ENCODE assay signal across 21 cellular contexts in the genomic region with DNA sequence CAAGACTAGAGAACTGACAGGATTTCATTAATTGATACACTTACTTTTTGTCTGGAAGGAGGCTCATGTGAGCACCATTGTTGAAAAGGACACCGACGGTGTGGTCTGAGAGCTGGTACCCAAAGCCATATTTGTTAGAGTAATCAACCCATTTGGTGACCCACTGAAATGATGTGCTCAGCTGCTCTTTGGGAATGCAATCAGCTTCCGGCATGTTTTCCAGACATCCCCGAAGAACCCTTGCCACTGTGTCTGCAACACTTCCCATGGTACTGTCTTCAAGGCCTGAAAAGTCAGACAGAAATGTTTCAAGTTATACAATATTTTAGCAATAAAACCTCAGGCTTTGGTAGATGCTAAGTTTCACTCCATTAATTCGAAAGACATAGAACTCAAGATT. TPM values are rescaled to one million over a fixed set of nuclear protein-coding genes. Genes with fewer than 3 reads are reported as not detected.
DNase-seq lines count a peak whose midpoint lies in the region; ATAC-seq, FAIRE-seq and TF ChIP-seq lines count a peak whose summit lies in the region.
"Had no signal": no experiment of that assay in that cellular context is flagged by ENCODE, and none has a peak within 500 bp of the region (broad histone marks: within the 10 kb centered on the region; RNA-seq: fewer than 3 reads in every experiment).

No MANE protein-coding gene starts in this region.

- peak overlapping the region; percentile 88 for H3K27ac Mint-ChIP-seq in astrocyte (ENCODE audit: unreplicated experiment)
- H3K27ac Mint-ChIP-seq: activated T-cell treated with anti-CD3 and anti-CD28 coated beads, Interleukin-2, amount 50 U/mL, for 72 hours; stimulated activated naive B cell treated with anti-CD40 and anti-IgM and Interleukin-4, amounts not matched to agents 10 μg/mL and 1 μg/mL and 100 μg/mL, for 72 hours; T-helper 2 cell treated with Interferon-gamma antibody and Interleukin-4, amounts not matched to agents 5 μg/mL and 100 μg/mL, for 36 hours had no signal

- in situ Hi-C loops in GM23248 (cut with MboI) = loop anchor here (5.0 to 25.0 kb wide), 3 partner anchors 568 to 1543 kb away; a partner anchor contains a TSS

- H3K27ac ChIP-seq in GM23248 (no peak overlapping the region), astrocyte (ENCODE audit: low read depth, low read length) (peak overlapping the region; percentile 94), fibroblast of lung (ENCODE audit: insufficient read depth, low read length) (no peak overlapping the region), osteoblast (ENCODE audit: low read depth, low read length) (peak overlapping the region; percentile 87)
- H3K27ac ChIP-seq: prostate gland had no signal

- H4K20me1 ChIP-seq in GM23248 (ENCODE audit: insufficient read depth) = no peaks in the 10 kb centered on the region; the same call in 1 of the 2 replicates
- H4K20me1 ChIP-seq in astrocyte (ENCODE audit: insufficient read depth, low read length) = peaks cover 73% of the 10 kb centered on the region
- no peaks in the 10 kb centered on the region for H4K20me1 ChIP-seq in fibroblast of lung (ENCODE audit: control insufficient read depth, extremely low read depth, insufficient read depth, low read length)
- peaks cover 47% of the 10 kb centered on the region for H4K20me1 ChIP-seq in osteoblast (ENCODE audit: insufficient read depth, low read length)

- H3K9ac ChIP-seq in GM23248 = no peak overlapping the region
- H3K9ac ChIP-seq in astrocyte (ENCODE audit: low read length) = peak overlapping the region; percentile 99
- H3K9ac ChIP-seq in fibroblast of lung (ENCODE audit: insufficient read depth, low read length) = no peak overlapping the region

- H3K27me3 ChIP-seq in GM23248 (replicated peaks; ENCODE audit: insufficient read depth) = no peaks in the 10 kb centered on the region
- no peaks in the 10 kb centered on the region for H3K27me3 ChIP-seq in astrocyte (ENCODE audit: insufficient read depth, low read length)
- H3K27me3 ChIP-seq in fibroblast of lung (ENCODE audit: control insufficient read depth, insufficient read depth, low read length) = no peaks in the 10 kb centered on the region
- H3K27me3 ChIP-seq in osteoblast (ENCODE audit: insufficient read depth, low read length) = no peaks in the 10 kb centered on the region

- H3K79me2 ChIP-seq in GM23248 (ENCODE audit: insufficient read depth) (peaks cover 33% of the 10 kb centered on the region), astrocyte (ENCODE audit: insufficient read depth, low read length) (peaks cover 72% of the 10 kb centered on the region), fibroblast of lung (ENCODE audit: control insufficient read depth, insufficient read depth, low read length) (peaks cover 31% of the 10 kb centered on the region), osteoblast (ENCODE audit: insufficient read depth, low read length) (peaks cover 45% of the 10 kb centered on the region)

- H3K9me3 ChIP-seq in GM23248 (ENCODE audit: low read depth) (no peaks in the 10 kb centered on the region), astrocyte (ENCODE audit: insufficient read depth, low read depth, low read length) (no peaks in the 10 kb centered on the region), fibroblast of lung (ENCODE audit: control insufficient read depth, insufficient read depth, low read depth, low read length) (no peaks in the 10 kb centered on the region), osteoblast (ENCODE audit: low read depth, low read length) (no peaks in the 10 kb centered on the region)
- H3K9me3 ChIP-seq: prostate gland had no signal

- H3K27me3 Mint-ChIP-seq in astrocyte (ENCODE audit: low read depth, unreplicated experiment) = no peaks in the 10 kb centered on the region
- H3K27me3 Mint-ChIP-seq: stimulated activated naive B cell treated with anti-CD40 and anti-IgM and Interleukin-4, amounts not matched to agents 10 μg/mL and 1 μg/mL and 100 μg/mL, for 72 hours had no signal

- H3K4me2 ChIP-seq in GM23248 (ENCODE audit: unreplicated experiment) = no peak overlapping the region
- H3K4me2 ChIP-seq in astrocyte (ENCODE audit: low read length) = peak overlapping the region; percentile 90
- peak overlapping the region; percentile 41 for H3K4me2 ChIP-seq in fibroblast of lung (ENCODE audit: extremely low read depth, insufficient read depth, low read length)
- peak overlapping the region; percentile 75 for H3K4me2 ChIP-seq in osteoblast (ENCODE audit: insufficient read depth, low read length)

- H3K9me3 Mint-ChIP-seq in astrocyte (ENCODE audit: unreplicated experiment) = peaks cover 2% of the 10 kb centered on the region
- H3K9me3 Mint-ChIP-seq: activated T-cell treated with anti-CD3 and anti-CD28 coated beads, Interleukin-2, amount 50 U/mL, for 72 hours; stimulated activated naive B cell treated with anti-CD40 and anti-IgM and Interleukin-4, amounts not matched to agents 10 μg/mL and 1 μg/mL and 100 μg/mL, for 72 hours; T-helper 2 cell treated with Interferon-gamma antibody and Interleukin-4, amounts not matched to agents 5 μg/mL and 100 μg/mL, for 36 hours had no signal

- DNase-seq in GM23248 (no peak), astrocyte (ENCODE audit: low read depth) (no peak), fibroblast of lung (ENCODE audit: low read depth in 2 of 2) (no peak), osteoblast (ENCODE audit: insufficient read length, low spot score, missing footprints) (no peak), amniotic stem cell (lab: John Stamatoyannopoulos, UW) (no peak)
- DNase-seq: activated CD4-positive, alpha-beta T cell treated with anti-CD3 and anti-CD28 coated beads for 4 hours; activated T-cell treated with anti-CD3 and anti-CD28 coated beads, Interleukin-2, amount 50 U/mL, for 72 hours; amygdala; DMS79 treated with DMSO at 0.1 percent for 48 hours; KBM-7; midbrain; NCI-H526 treated with DMSO at 0.1 percent for 48 hours; RPMI8226; stimulated activated naive B cell treated with anti-CD40 and anti-IgM and Interleukin-4, amounts not matched to agents 10 μg/mL and 1 μg/mL and 100 μg/mL, for 72 hours had no signal

- H2AFZ ChIP-seq in GM23248 (no peak overlapping the region), astrocyte (ENCODE audit: low read depth, low read length) (no peak overlapping the region), fibroblast of lung (ENCODE audit: low read length) (no peak overlapping the region), osteoblast (ENCODE audit: low read length) (no peak overlapping the region)

- peaks cover 62% of the 10 kb centered on the region for H3K36me3 ChIP-seq in GM23248 (ENCODE audit: low read depth)
- H3K36me3 ChIP-seq in astrocyte (ENCODE audit: insufficient read depth, low read length) = peaks cover 61% of the 10 kb centered on the region
- H3K36me3 ChIP-seq in fibroblast of lung (ENCODE audit: control insufficient read depth, insufficient read depth, low read length) = peaks cover 13% of the 10 kb centered on the region
- peaks cover 65% of the 10 kb centered on the region for H3K36me3 ChIP-seq in osteoblast (ENCODE audit: insufficient read depth, low read length)
- H3K36me3 ChIP-seq: prostate gland had no signal

- H3K36me3 Mint-ChIP-seq in astrocyte (ENCODE audit: low read depth, unreplicated experiment) = peaks cover 47% of the 10 kb centered on the region

- H3K4me3 ChIP-seq in GM23248 (peak overlapping the region; percentile 98; the same call in 1 of the 2 replicates), astrocyte (ENCODE audit: insufficient read depth, low read depth, low read length) (peak overlapping the region; percentile 97), fibroblast of lung (replicated peaks in 1 of 4; ENCODE audit: control extremely low read depth in 1 of 4, insufficient read depth in 1 of 4, low read depth in 3 of 4, low read length in 4 of 4) (peak overlapping the region in 2 of 4 experiments; percentile 79 to 89), osteoblast (ENCODE audit: insufficient read depth, low read length) (peak overlapping the region; percentile 87)
- H3K4me3 ChIP-seq: GM12878, prostate gland had no signal

- no peak for TF ChIP-seq CTCF in astrocyte (IDR thresholded peaks at IDR 0.05; ENCODE audit: insufficient read depth, low read depth, low read length)
- no peak for TF ChIP-seq CTCF in fibroblast of lung (conservative IDR thresholded peaks at IDR 0.05 in 1 of 2, IDR thresholded peaks at IDR 0.05 in 1 of 2; ENCODE audit: low read depth in 1 of 2, low read length in 2 of 2)
- no peak for TF ChIP-seq CTCF in osteoblast (IDR thresholded peaks at IDR 0.05; ENCODE audit: extremely low read depth, low read depth, low read length)

- H3K4me3 Mint-ChIP-seq in astrocyte (ENCODE audit: unreplicated experiment) = peak overlapping the region; percentile 97
- H3K4me3 Mint-ChIP-seq: activated T-cell treated with anti-CD3 and anti-CD28 coated beads, Interleukin-2, amount 50 U/mL, for 72 hours; stimulated activated naive B cell treated with anti-CD40 and anti-IgM and Interleukin-4, amounts not matched to agents 10 μg/mL and 1 μg/mL and 100 μg/mL, for 72 hours; T-helper 2 cell treated with Interferon-gamma antibody and Interleukin-4, amounts not matched to agents 5 μg/mL and 100 μg/mL, for 36 hours had no signal

- no peaks in the 10 kb centered on the region for H3K9me2 ChIP-seq in GM23248 (ENCODE audit: insufficient read depth)

- FAIRE-seq in astrocyte (lab: Jason Lieb, UNC) = no peak
- FAIRE-seq: GM12878 had no signal

- ATAC-seq in GM21423 (IDR thresholded peaks at IDR 0.05; ENCODE audit: unreplicated experiment) (no peak), GM19452 (IDR thresholded peaks at IDR 0.05; ENCODE audit: unreplicated experiment) (no peak), HG02610 (IDR thresholded peaks at IDR 0.05; ENCODE audit: unreplicated experiment) (no peak)
- ATAC-seq: activated T-cell treated with anti-CD3 and anti-CD28 coated beads, Interleukin-2, amount 50 U/mL, for 72 hours; GM12878; stimulated activated naive B cell treated with anti-CD40 and anti-IgM and Interleukin-4, amounts not matched to agents 10 μg/mL and 1 μg/mL and 100 μg/mL, for 72 hours had no signal

- peaks cover 36% of the 10 kb centered on the region for H3K4me1 ChIP-seq in GM23248 (ENCODE audit: insufficient read depth)
- H3K4me1 ChIP-seq in astrocyte (ENCODE audit: insufficient read depth, low read length) = peaks cover 18% of the 10 kb centered on the region
- no peaks in the 10 kb centered on the region for H3K4me1 ChIP-seq in fibroblast of lung (ENCODE audit: control insufficient read depth, extremely low read depth, insufficient read depth, low read length)
- H3K4me1 ChIP-seq in osteoblast (ENCODE audit: insufficient read depth, low read length) = peaks cover 40% of the 10 kb centered on the region
- H3K4me1 ChIP-seq: prostate gland had no signal

- 95 to 99% methylated on average over 5 of the region's 5 CpGs for WGBS in GM23248 (ENCODE audit: low coverage in 1 of 2, low lambda C conversion rate in 2 of 2, missing lambda C conversion rate in 2 of 2), 2 experiments

- peaks cover 53% of the 10 kb centered on the region; the same call in 1 of the 2 replicates for H3F3A ChIP-seq in GM23248 (ENCODE audit: insufficient read depth)

- peaks cover 34% of the 10 kb centered on the region for H3K4me1 Mint-ChIP-seq in astrocyte (ENCODE audit: low read depth, unreplicated experiment)

RNA-seq across cellular contexts. Expression of a gene that starts 4.4 kb away (rescaled TPM):
- 92.3 and 122 TPM in 2 replicates for total RNA-seq in GM23248 (2014; rRNA removed; shearing (Covaris generic))
- polyA plus RNA-seq in GM23248 (2016; fragmentation: Nextera tagmentation; extraction: Ambion mirVana) (43.8 and 45.2 TPM in 2 replicates), fibroblast of lung (26.8 and 59.4 TPM in 2 replicates)
- total RNA-seq in astrocyte (260 and 368 TPM in 2 replicates), fibroblast of lung (835 and 983 TPM in 2 replicates), osteoblast (220 and 299 TPM in 2 replicates)
- polyA plus RNA-seq in fibroblast of lung (2012) = 24.9 and 57.2 TPM in 2 replicates
- 19.9 and 78.0 TPM in 2 replicates for polyA minus RNA-seq in fibroblast of lung (ENCODE audit: low replicate concordance)

RNA-seq across cellular contexts. Expression of a gene that starts 35.7 kb away (rescaled TPM):
- total RNA-seq in GM23248 (2014; rRNA removed; shearing (Covaris generic)) = not detected in 2 replicates
- polyA plus RNA-seq in GM23248 (2016; fragmentation: Nextera tagmentation; extraction: Ambion mirVana) (not detected in 2 replicates), fibroblast of lung (not detected in 2 replicates)
- total RNA-seq in astrocyte (not detected in 2 replicates), fibroblast of lung (not detected in 2 replicates), osteoblast (not detected in 2 replicates)
- polyA plus RNA-seq in fibroblast of lung (2012) = not detected in 2 replicates
- polyA minus RNA-seq in fibroblast of lung (ENCODE audit: low replicate concordance) = not detected in 2 replicates
- total RNA-seq: activated T-cell treated with anti-CD3 and anti-CD28 coated beads, Interleukin-2, amount 50 U/mL, for 72 hours had no signal
- polyA plus RNA-seq: BJ had no signal

Comparison
In these comparisons a context has a peak if more than half of its experiments do, and no peak if none do; other contexts are left out.
1. H3K27ac ChIP-seq: peak in astrocyte (single experiment) and osteoblast (single experiment); none in GM23248 (single experiment) and fibroblast of lung (single experiment).